8 cellular contexts compared by ENCODE assay signal in the genomic region with DNA sequence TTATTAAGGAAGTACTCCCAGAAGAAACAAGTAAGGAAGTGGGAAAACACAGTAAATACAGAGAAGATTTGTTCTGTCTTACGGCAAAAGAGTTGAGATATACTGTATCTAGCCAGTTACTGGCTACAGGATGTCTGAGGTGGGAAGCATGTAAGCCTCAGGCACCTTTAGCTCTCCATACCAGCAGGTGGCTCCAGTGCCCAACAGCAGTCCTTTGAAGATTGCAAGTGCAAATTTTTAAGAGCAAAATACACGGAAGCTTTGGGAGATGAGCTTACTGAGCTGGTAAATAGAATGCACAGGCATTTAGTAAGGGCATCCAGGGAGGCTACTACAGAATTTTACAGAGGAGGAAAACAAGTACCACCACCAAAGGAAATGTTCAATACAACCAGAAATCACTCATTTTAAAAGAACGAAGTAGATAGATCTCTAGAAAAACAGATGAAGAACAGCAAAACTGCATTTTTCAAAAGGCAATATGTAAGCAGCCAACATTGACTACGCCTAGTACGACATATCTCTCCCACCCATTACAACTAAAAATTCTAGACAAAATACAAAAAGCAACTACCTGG. TPM values are rescaled to one million over a fixed set of nuclear protein-coding genes. Genes with fewer than 3 reads are reported as not detected.
DNase-seq lines count a peak whose midpoint lies in the region; ATAC-seq and TF ChIP-seq lines count a peak whose summit lies in the region.

No MANE protein-coding gene starts in this region.

- no peaks in the 10 kb centered on the region for H3K27me3 ChIP-seq in HCT116 (ENCODE audit: insufficient read depth, low read length)

- H3K9ac ChIP-seq in HCT116 (ENCODE audit: low read length) = no peak overlapping the region

- CTCF ChIA-PET in HCT116 (lab: Charles Lee) = interaction anchor here (0.7 to 1.6 kb wide), 7 partner anchors 9 to 129 kb away, joined by 3 to 13 read pairs (median 3); no protein-coding TSS in a partner anchor

- no peaks in the 10 kb centered on the region for H3K9me2 ChIP-seq in HCT116 (ENCODE audit: insufficient read depth)

- ATAC-seq in HCT116 (peak; percentile 80), GM18870 (IDR thresholded peaks at IDR 0.05; ENCODE audit: unreplicated experiment) (no peak)

- TF ChIP-seq RAD21 in HCT116 (IDR thresholded peaks at IDR 0.05; ENCODE audit: low read depth) = peak; percentile 48

- no peaks in the 10 kb centered on the region for H3K79me2 ChIP-seq in HCT116 (ENCODE audit: insufficient read depth, low read length)

- RAD21 ChIA-PET in HCT116 (lab: Charles Lee; ENCODE audit: low non-redundant PET in 1 of 2, low total read pairs in 2 of 2, uncharacterized antibody in 2 of 2, unreplicated experiment in 2 of 2) = interaction anchor here (1.0 to 1.1 kb wide), 2 partner anchors 60 kb away, joined by 3 to 4 read pairs; no protein-coding TSS in a partner anchor

- POLR2A ChIA-PET in HCT116 (lab: Charles Lee) = no interaction called here

- H3K36me3 ChIP-seq in HCT116 (ENCODE audit: control insufficient read depth in 1 of 2, insufficient read depth in 2 of 2, low read length in 2 of 2) = no peaks in the 10 kb centered on the region

- intact Hi-C loops in HCT116 (cut with micrococcal nuclease) = loop anchor here (5.0 kb wide), 3 partner anchors 59 to 249 kb away; a partner anchor contains a TSS

- peak; percentile 29 to 63 (median 56); a peak in 5 of 6 replicates for TF ChIP-seq CTCF in HCT116 (IDR thresholded peaks at IDR 0.05 in 2 of 3, conservative IDR thresholded peaks at IDR 0.05 in 1 of 3; ENCODE audit: borderline replicate concordance in 1 of 3, insufficient read depth in 1 of 3, low read depth in 2 of 3, low read length in 2 of 3)

- no peaks in the 10 kb centered on the region for H3K9me3 ChIP-seq in HCT116 (ENCODE audit: control insufficient read depth in 1 of 2, insufficient read depth in 1 of 2, low read depth in 1 of 2, low read length in 2 of 2)

- H3K4me2 ChIP-seq in HCT116 (ENCODE audit: low read length) = no peak overlapping the region

- no peak overlapping the region for H3K27ac ChIP-seq in HCT116 (ENCODE audit: low read depth, low read length)

- no peaks in the 10 kb centered on the region for H4K20me1 ChIP-seq in HCT116 (ENCODE audit: insufficient read depth)

- TF ChIP-seq POLR2A in HCT116 (IDR thresholded peaks at IDR 0.05; ENCODE audit: borderline replicate concordance, extremely low read depth, insufficient read depth, insufficient read length) = no peak

- H3K4me3 ChIP-seq in HCT116 (replicated peaks in 1 of 2; ENCODE audit: low read depth in 1 of 2, low read length in 2 of 2) = no peak overlapping the region

- H3K4me1 ChIP-seq in HCT116 (ENCODE audit: control insufficient read depth in 1 of 2, insufficient read depth in 2 of 2, low read length in 2 of 2) = no peaks in the 10 kb centered on the region

- DNase-seq in CD1c-positive myeloid dendritic cell (ENCODE audit: extremely low spot score) = peak; percentile 1
- peak; percentile 41 for DNase-seq in HCT116 (ENCODE audit: low read depth, low spot score)
- peak; percentile 36 for DNase-seq in RPMI8226
- DNase-seq in hippocampal formation (lab: John Stamatoyannopoulos, UW) = peak; percentile 48 to 62
- no peak for DNase-seq in GM19240 (ENCODE audit: insufficient read length, low spot score)
- DNase-seq in NCI-H774 (lab: John Stamatoyannopoulos, UW) = no peak
- DNase-seq in NCI-H187 treated with DMSO at 0.1 percent for 48 hours (lab: John Stamatoyannopoulos, UW) = no peak

- no TSS peak for BruUV-seq in HCT116 (replicated peaks; lab: Mats Ljungman, UMichigan)

- H2AFZ ChIP-seq in HCT116 (ENCODE audit: low read depth, low read length, poor library complexity, severe bottlenecking) = no peak overlapping the region

TF ChIP-seq in HCT116, 20 proteins besides CTCF, POLR2A, EP300 and RAD21:
- TF ChIP-seq TCF7L2 (IDR thresholded peaks at IDR 0.05; ENCODE audit: borderline replicate concordance, extremely low read depth, insufficient read depth, insufficient read length) (peak; percentile 30), EGR1 (IDR thresholded peaks at IDR 0.05; ENCODE audit: low read depth) (no peak)
TF ChIP-seq in HCT116: peak in this region for 1.

RNA-seq across cellular contexts. Expression of a gene that starts 57.9 kb away (rescaled TPM):
- not detected for total RNA-seq in HCT116 (2021; ENCODE audit: unreplicated experiment)
- polyA plus RNA-seq in HCT116 (2012) = not detected in 2 replicates

Comparison
In these comparisons a context has a peak if more than half of its experiments do, and no peak if none do; other contexts are left out.
1. DNase-seq: peak in CD1c-positive myeloid dendritic cell (single experiment), HCT116 (single experiment), RPMI8226 (single experiment) and hippocampal formation (2 of 2); none in GM19240 (single experiment), NCI-H774 (single experiment) and NCI-H187 treated with DMSO at 0.1 percent for 48 hours (single experiment).